In genomic region chr4:99404595-99405287, GRCh38 we compare ENCODE assay signal across 8 cellular contexts. TPM values are rescaled to one million over a fixed set of nuclear protein-coding genes. Genes with fewer than 3 reads are reported as not detected.
DNase-seq lines count a peak whose midpoint lies in the region; ATAC-seq and TF ChIP-seq lines count a peak whose summit lies in the region.
"Had no signal": no experiment of that assay in that cellular context is flagged by ENCODE, and none has a peak within 500 bp of the region (broad histone marks: within the 10 kb centered on the region; RNA-seq: fewer than 3 reads in every experiment).

No MANE protein-coding gene starts in this region.

- no peak for TF ChIP-seq POLR2A in tibial nerve (IDR thresholded peaks at IDR 0.05)
- no peak for TF ChIP-seq POLR2A in ovary (IDR thresholded peaks at IDR 0.05)

- peak overlapping the region; percentile 53; the same call in 1 of the 2 replicates for H3K4me2 ChIP-seq in SK-N-SH

- TF ChIP-seq CTCF in SK-N-SH (IDR thresholded peaks at IDR 0.05) (no peak), tibial nerve (IDR thresholded peaks at IDR 0.05) (no peak), ovary (IDR thresholded peaks at IDR 0.05) (no peak)

- H2AFZ ChIP-seq in SK-N-SH (ENCODE audit: low read depth), result peak overlapping the region; percentile 43

- TF ChIP-seq EP300 in SK-N-SH (IDR thresholded peaks at IDR 0.05; ENCODE audit: borderline replicate concordance in 1 of 2, low read depth in 1 of 2, low read length in 1 of 2), result peak in 1 of 2 experiments; percentile 51; a peak in 1 of 4 replicates
- TF ChIP-seq EP300 in tibial nerve (IDR thresholded peaks at IDR 0.05), result peak in 1 of 2 donors; percentile 38
- TF ChIP-seq EP300 in ovary (IDR thresholded peaks at IDR 0.05), result no peak

- POLR2A ChIA-PET in SK-N-SH (lab: Yijun Ruan, JAX), result no interaction called here

- no peaks in the 10 kb centered on the region for H3K27me3 ChIP-seq in SK-N-SH (ENCODE audit: insufficient read depth)
- no peaks in the 10 kb centered on the region for H3K27me3 ChIP-seq in tibial nerve
- no peaks in the 10 kb centered on the region for H3K27me3 ChIP-seq in ovary

- peak; percentile 95 for ATAC-seq in GM19035 (IDR thresholded peaks at IDR 0.05; ENCODE audit: unreplicated experiment)
- peak; percentile 90 for ATAC-seq in HG02870 (IDR thresholded peaks at IDR 0.05; ENCODE audit: unreplicated experiment)
- peak; percentile 35 to 90 for ATAC-seq in left cardiac atrium

- intact Hi-C loops in left cardiac atrium (cut with DNase I) (loop anchor here in 1 of 2 donors (1.0 to 10.0 kb wide), 2 partner anchors 286 to 460 kb away; no protein-coding TSS in a partner anchor), ovary (cut with DNase I) (loop anchor here (2.0 to 10.0 kb wide), 6 partner anchors 202 to 320 kb away; partner anchors contain the start of gene ADH5 (in 1 of the 4))

- H3K9ac ChIP-seq in SK-N-SH, result no peak overlapping the region

- H3K9me3 ChIP-seq in SK-N-SH, result no peaks in the 10 kb centered on the region
- no peaks in the 10 kb centered on the region for H3K9me3 ChIP-seq in tibial nerve
- H3K9me3 ChIP-seq in ovary, result no peaks in the 10 kb centered on the region

- DNase-seq in SK-N-SH (no peak), left cardiac atrium (no peak), tibial nerve (ENCODE audit: low spot score in 2 of 2) (no peak), COLO668 (lab: John Stamatoyannopoulos, UW; ENCODE audit: unreplicated experiment) (no peak), ovary (no peak)

- no peaks in the 10 kb centered on the region for H4K20me1 ChIP-seq in SK-N-SH (ENCODE audit: insufficient read depth)

- 41% methylated on average over 4 of the region's 4 CpGs for WGBS in SK-N-SH (ENCODE audit: low lambda C conversion rate)
- 10 to 47% methylated on average over 4 of the region's 4 CpGs for WGBS in tibial nerve, 2 donors
- WGBS in ovary, 3 donors, result 50 to 62% (median 62%) methylated on average over 4 of the region's 4 CpGs

- peak overlapping the region in 1 of 2 experiments; percentile 77; a peak in 2 of 4 replicates for H3K27ac ChIP-seq in SK-N-SH (ENCODE audit: low read depth in 2 of 2, low read length in 1 of 2)
- peak overlapping the region; percentile 57 to 90 (median 80) for H3K27ac ChIP-seq in tibial nerve
- H3K27ac ChIP-seq in ovary, result peak overlapping the region in 1 of 2 donors; percentile 62
- H3K27ac ChIP-seq: VCaP had no signal

- H3F3A ChIP-seq in SK-N-SH (replicated peaks; ENCODE audit: insufficient read depth), result peaks cover 13% of the 10 kb centered on the region

- H3K4me1 ChIP-seq in SK-N-SH (ENCODE audit: control insufficient read depth in 1 of 2, insufficient read depth in 2 of 2, low read depth in 1 of 2, low read length in 1 of 2) (peaks cover 0 to 13% of the 10 kb centered on the region in 2 experiments; a peak in 2 of 4 replicates), tibial nerve (peaks cover 5 to 30% (median 14%) of the 10 kb centered on the region in 4 donors), ovary (ENCODE audit: insufficient read depth) (peaks cover 6% of the 10 kb centered on the region)

- H3K36me3 ChIP-seq in SK-N-SH (replicated peaks in 1 of 2; ENCODE audit: control insufficient read depth in 1 of 2, insufficient read depth in 2 of 2, low read length in 1 of 2) (no peaks in the 10 kb centered on the region), tibial nerve (no peaks in the 10 kb centered on the region), ovary (no peaks in the 10 kb centered on the region)

- H3K4me3 ChIP-seq in SK-N-SH (ENCODE audit: low read depth in 2 of 2, low read length in 1 of 2) (no peak overlapping the region), tibial nerve (no peak overlapping the region), ovary (no peak overlapping the region)

- no peaks in the 10 kb centered on the region for H3K9me2 ChIP-seq in SK-N-SH

- no peaks in the 10 kb centered on the region for H3K79me2 ChIP-seq in SK-N-SH (ENCODE audit: insufficient read depth)

- no peak for TF ChIP-seq RAD21 in SK-N-SH (IDR thresholded peaks at IDR 0.05; ENCODE audit: low read length)

- CTCF ChIA-PET in SK-N-SH (lab: Yijun Ruan, JAX), result interaction anchor here (0.6 to 3.8 kb wide), 36 partner anchors 9 to 937 kb away, joined by 3 to 26 read pairs (median 4); partner anchors contain the start of gene ADH5

TF ChIP-seq in SK-N-SH, 30 proteins besides CTCF, POLR2A, EP300 and RAD21:
- TF ChIP-seq PBX3 (IDR thresholded peaks at IDR 0.05), result peak; percentile 89
- TF ChIP-seq FOSL2 (IDR thresholded peaks at IDR 0.05; ENCODE audit: borderline replicate concordance, low read depth), result peak; percentile 91
- TF ChIP-seq NRF1 (IDR thresholded peaks at IDR 0.05; ENCODE audit: low read depth, low read length), result no peak
- peak; percentile 51; the same call in 1 of the 2 replicates for TF ChIP-seq MAX (IDR thresholded peaks at IDR 0.05; ENCODE audit: low read depth)
- TF ChIP-seq FOXM1 (IDR thresholded peaks at IDR 0.05; ENCODE audit: low read depth), result no peak
- TF ChIP-seq IRF3 (IDR thresholded peaks at IDR 0.05; ENCODE audit: low read depth, low read length), result no peak
- peak; percentile 89 for TF ChIP-seq JUND (IDR thresholded peaks at IDR 0.05)
- TF ChIP-seq TCF12 (IDR thresholded peaks at IDR 0.05), result peak; percentile 70
- TF ChIP-seq POLR2AphosphoS5 (IDR thresholded peaks at IDR 0.05; ENCODE audit: low read depth, low read length), result peak; percentile 37; the same call in 1 of the 2 replicates
- no peak for TF ChIP-seq RCOR1 (IDR thresholded peaks at IDR 0.05; ENCODE audit: low read length)
- TF ChIP-seq REST (IDR thresholded peaks at IDR 0.05; ENCODE audit: low read depth, low read length), result no peak
- TF ChIP-seq GATA2 (CRISPR knock-in tag; IDR thresholded peaks at IDR 0.05), result no peak
- TF ChIP-seq TEAD4 (IDR thresholded peaks at IDR 0.05; ENCODE audit: borderline replicate concordance, insufficient read depth), result no peak
- TF ChIP-seq NFIC (IDR thresholded peaks at IDR 0.05; ENCODE audit: borderline replicate concordance), result peak; percentile 49

RNA-seq across cellular contexts. Expression of gene ADH7, which starts 30.4 kb away (rescaled TPM):
- not detected in 2 replicates for polyA plus RNA-seq in SK-N-SH (2012; rRNA removed)
- not detected in 2 replicates for polyA plus RNA-seq in SK-N-SH (2012; cell fraction: cytosol; rRNA removed)
- polyA plus RNA-seq in SK-N-SH (2012; cell fraction: nucleus; rRNA removed), result not detected in 2 replicates
- total RNA-seq in left cardiac atrium, result not detected
- total RNA-seq in tibial nerve, result not detected
- total RNA-seq in ovary, result not detected
- not detected for polyA plus RNA-seq in ovary

RNA-seq across cellular contexts. Expression of gene ADH1C, which starts 52.2 kb away (rescaled TPM):
- not detected in 2 replicates for polyA plus RNA-seq in SK-N-SH (2012; rRNA removed)
- polyA plus RNA-seq in SK-N-SH (2012; cell fraction: cytosol; rRNA removed), result 0.03 TPM in 1 of 2 replicates, not detected in the other
- not detected in 2 replicates for polyA plus RNA-seq in SK-N-SH (2012; cell fraction: nucleus; rRNA removed)
- total RNA-seq in left cardiac atrium, result 1 to 10 TPM; 6.7 to 9.9 TPM
- total RNA-seq in tibial nerve, result 100 to 1,000 TPM in 3 of 4 donors, 10 to 100 TPM in 1; 44.7 to 186 (median 151) TPM
- 10 to 100 TPM in 1 of 7 donors, 1 to 10 TPM in 6; 1.5 to 21.6 (median 7.0) TPM for total RNA-seq in ovary
- 1 to 10 TPM; 4.9 to 8.6 TPM for polyA plus RNA-seq in ovary
